Comparison of ENCODE assay signal across 8 cellular contexts in genomic region chr11:47858169-47858543, GRCh38.
DNase-seq lines count a peak whose midpoint lies in the region; ATAC-seq and TF ChIP-seq lines count a peak whose summit lies in the region.

No MANE protein-coding gene starts in this region.

- H3K4me1 ChIP-seq in RWPE2 (ENCODE audit: insufficient read depth, poor library complexity, severe bottlenecking), result no peaks in the 10 kb centered on the region

- DNase-seq in DMS79 treated with DMSO at 0.1 percent for 48 hours (lab: John Stamatoyannopoulos, UW) (peak; percentile 32), DMS79 (lab: John Stamatoyannopoulos, UW) (no peak), RWPE2 (ENCODE audit: low spot score) (no peak), fibroblast of the conjunctiva (ENCODE audit: low read depth) (peak; percentile 60), superior temporal gyrus (ENCODE audit: extremely low spot score) (peak; percentile 9)
- no peak for DNase-seq in central memory CD4-positive, alpha-beta T cell

- H3K27ac ChIP-seq in RWPE2 (ENCODE audit: poor library complexity, severe bottlenecking), result no peak overlapping the region

- no peak for TF ChIP-seq CTCF in RWPE2 (IDR thresholded peaks at IDR 0.05; ENCODE audit: poor library complexity, severe bottlenecking)

- ATAC-seq in RWPE2 (ENCODE audit: low read depth) (peak; percentile 55; the same call in 1 of the 3 replicates), HG03460 (IDR thresholded peaks at IDR 0.05; ENCODE audit: unreplicated experiment) (no peak), HG03025 (IDR thresholded peaks at IDR 0.05; ENCODE audit: low FRiP score, unreplicated experiment) (no peak)

- H3K27me3 ChIP-seq in RWPE2 (ENCODE audit: insufficient read depth, poor library complexity, severe bottlenecking), result no peaks in the 10 kb centered on the region

- H3K9me3 ChIP-seq in RWPE2 (ENCODE audit: severe bottlenecking), result no peaks in the 10 kb centered on the region

- H3K4me3 ChIP-seq in RWPE2 (ENCODE audit: severe bottlenecking), result no peak overlapping the region

- H3K36me3 ChIP-seq in RWPE2 (ENCODE audit: low read depth), result no peaks in the 10 kb centered on the region

Comparison
In these comparisons a context has a peak if more than half of its experiments do, and no peak if none do; other contexts are left out.
1. DNase-seq: peak in DMS79 treated with DMSO at 0.1 percent for 48 hours (single experiment), fibroblast of the conjunctiva (single experiment) and superior temporal gyrus (single experiment); none in DMS79 (single experiment), RWPE2 (single experiment) and central memory CD4-positive, alpha-beta T cell (single experiment).